Comparison of ENCODE assay signal across 8 cellular contexts in the genomic region with DNA sequence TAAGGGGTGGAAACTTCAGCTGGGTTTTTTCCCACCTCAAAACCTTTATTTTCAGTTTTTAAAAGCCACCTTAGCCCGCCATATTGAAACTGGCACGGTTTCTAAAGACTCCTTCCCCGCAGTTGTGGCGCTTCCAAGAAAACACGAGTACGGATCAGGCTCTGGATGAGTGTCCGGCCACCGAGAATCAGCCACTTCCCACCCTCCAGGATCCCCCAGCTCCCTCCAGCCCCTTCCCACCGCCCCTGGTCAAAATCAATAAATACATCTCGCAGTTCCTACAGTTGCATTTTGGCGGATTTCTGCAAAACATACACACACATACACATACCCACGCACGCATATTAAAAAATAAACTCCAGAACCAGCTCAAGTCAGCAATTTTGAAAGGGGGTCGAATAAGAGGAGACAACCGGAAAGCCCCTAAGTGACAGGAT. TPM values are rescaled to one million over a fixed set of nuclear protein-coding genes. Genes with fewer than 3 reads are reported as not detected.
A peak's percentile ranks its signal among the peaks of the same experiment; 100 is the strongest.
DNase-seq lines count a peak whose midpoint lies in the region; FAIRE-seq and TF ChIP-seq lines count a peak whose summit lies in the region.

No MANE protein-coding gene starts in this region.

- H3K4me3 Mint-ChIP-seq in IgD-negative memory B cell (peak overlapping the region; percentile 92 to 97 (median 96)), astrocyte (ENCODE audit: unreplicated experiment) (peak overlapping the region; percentile 88)

- 3% methylated on average over 15 of the region's 15 CpGs for WGBS in liver

- FAIRE-seq in astrocyte (lab: Jason Lieb, UNC), result no peak

- H3K27ac ChIP-seq in astrocyte (ENCODE audit: low read depth, low read length), result no peak overlapping the region
- H3K27ac ChIP-seq in liver (ENCODE audit: low read depth in 1 of 2, low read length in 2 of 2), result peak overlapping the region; percentile 21 to 69
- H3K27ac ChIP-seq in subcutaneous abdominal adipose tissue (ENCODE audit: low read depth, low read length), result no peak overlapping the region

- DNase-seq in astrocyte (ENCODE audit: low read depth), result no peak
- DNase-seq in GF-D8 (lab: John Stamatoyannopoulos, UW), result no peak
- DNase-seq in NCI-H1048 (lab: John Stamatoyannopoulos, UW), result no peak
- no peak for DNase-seq in GM13976 (ENCODE audit: low spot score)

- H2AFZ ChIP-seq in astrocyte (ENCODE audit: low read depth, low read length), result peak overlapping the region; percentile 90

- H3K9me3 ChIP-seq in astrocyte (ENCODE audit: insufficient read depth, low read depth, low read length) (no peaks in the 10 kb centered on the region), liver (ENCODE audit: control insufficient read depth in 4 of 4, low read length in 3 of 4) (no peaks in the 10 kb centered on the region), subcutaneous abdominal adipose tissue (ENCODE audit: control insufficient read depth in 5 of 5, low read length in 5 of 5) (no peaks in the 10 kb centered on the region)

- H3K36me3 Mint-ChIP-seq in IgD-negative memory B cell (peaks cover 2% of the 10 kb centered on the region), astrocyte (ENCODE audit: low read depth, unreplicated experiment) (no peaks in the 10 kb centered on the region)

- H3K4me1 ChIP-seq in astrocyte (ENCODE audit: insufficient read depth, low read length), result peaks cover 29% of the 10 kb centered on the region
- H3K4me1 ChIP-seq in liver (ENCODE audit: control insufficient read depth in 4 of 4, insufficient read depth in 4 of 4, low read length in 3 of 4), result peaks cover 11 to 54% (median 34%) of the 10 kb centered on the region in 4 donors
- peaks cover 0 to 61% (median 55%) of the 10 kb centered on the region in 5 donors for H3K4me1 ChIP-seq in subcutaneous abdominal adipose tissue (ENCODE audit: control insufficient read depth in 5 of 5, insufficient read depth in 5 of 5, low read length in 5 of 5)

- H3K9ac ChIP-seq in astrocyte (ENCODE audit: low read length) (peak overlapping the region; percentile 75), liver (ENCODE audit: low read depth in 1 of 2, low read length in 2 of 2) (no peak overlapping the region), subcutaneous abdominal adipose tissue (ENCODE audit: low read length in 5 of 5) (peak overlapping the region; percentile 38 to 59 (median 55))

- peaks cover 1 to 28% (median 14%) of the 10 kb centered on the region in 3 donors for H3K4me1 Mint-ChIP-seq in IgD-negative memory B cell
- H3K4me1 Mint-ChIP-seq in astrocyte (ENCODE audit: low read depth, unreplicated experiment), result peaks cover 7% of the 10 kb centered on the region

- TF ChIP-seq RAD21 in liver (IDR thresholded peaks at IDR 0.05), result no peak

- H3K27me3 ChIP-seq in astrocyte (ENCODE audit: insufficient read depth, low read length), result peaks cover 28% of the 10 kb centered on the region
- peaks cover 0 to 8% (median under 1%) of the 10 kb centered on the region in 4 donors for H3K27me3 ChIP-seq in liver (ENCODE audit: control insufficient read depth in 4 of 4, insufficient read depth in 4 of 4, low read length in 3 of 4)
- peaks cover 3 to 19% (median 11%) of the 10 kb centered on the region in 5 donors for H3K27me3 ChIP-seq in subcutaneous abdominal adipose tissue (ENCODE audit: control insufficient read depth in 5 of 5, insufficient read depth in 4 of 5, low read length in 5 of 5)

- TF ChIP-seq CTCF in GM12875 (IDR thresholded peaks at IDR 0.05; ENCODE audit: borderline replicate concordance, insufficient read depth, low read depth, low read length) (no peak), astrocyte (IDR thresholded peaks at IDR 0.05; ENCODE audit: insufficient read depth, low read depth, low read length) (no peak), liver (IDR thresholded peaks at IDR 0.05; ENCODE audit: low read depth, low read length, missing input control) (no peak), GM13976 (IDR thresholded peaks at IDR 0.05; ENCODE audit: borderline replicate concordance, control extremely low read depth, extremely low read depth, insufficient read depth, missing control alignments) (no peak)

- in situ Hi-C loops in GM13976 (cut with MboI; ENCODE audit: low sequenced_read_pairs, unreplicated experiment), result loop anchor here (10.0 to 25.0 kb wide), 4 partner anchors 145 to 747 kb away; no protein-coding TSS in a partner anchor

- H3K27me3 Mint-ChIP-seq in IgD-negative memory B cell, result peaks cover 12% of the 10 kb centered on the region
- H3K27me3 Mint-ChIP-seq in astrocyte (ENCODE audit: low read depth, unreplicated experiment), result peaks cover 25% of the 10 kb centered on the region

- peak overlapping the region; percentile 81 for H3K4me3 ChIP-seq in GM12875 (ENCODE audit: low read depth, low read length)
- H3K4me3 ChIP-seq in astrocyte (ENCODE audit: insufficient read depth, low read depth, low read length), result peak overlapping the region; percentile 76
- peak overlapping the region; percentile 60 to 76 (median 69) for H3K4me3 ChIP-seq in liver (ENCODE audit: low read depth in 1 of 3, low read length in 3 of 3)
- peak overlapping the region; percentile 74 to 81 (median 76) for H3K4me3 ChIP-seq in subcutaneous abdominal adipose tissue (ENCODE audit: low read depth in 1 of 5, low read length in 5 of 5)

- H3K4me2 ChIP-seq in astrocyte (ENCODE audit: low read length), result peak overlapping the region; percentile 97

- peaks cover 6% of the 10 kb centered on the region for H4K20me1 ChIP-seq in astrocyte (ENCODE audit: insufficient read depth, low read length)

- H3K79me2 ChIP-seq in astrocyte (ENCODE audit: insufficient read depth, low read length), result peaks cover 4% of the 10 kb centered on the region

- H3K27ac Mint-ChIP-seq in IgD-negative memory B cell (peak overlapping the region; percentile 46 to 91 (median 73)), astrocyte (ENCODE audit: unreplicated experiment) (peak overlapping the region; percentile 6)

- H3K36me3 ChIP-seq in astrocyte (ENCODE audit: insufficient read depth, low read length) (no peaks in the 10 kb centered on the region), liver (ENCODE audit: control insufficient read depth in 4 of 4, insufficient read depth in 3 of 4, low read depth in 1 of 4, low read length in 3 of 4) (no peaks in the 10 kb centered on the region), subcutaneous abdominal adipose tissue (ENCODE audit: control insufficient read depth in 5 of 5, insufficient read depth in 5 of 5, low read length in 5 of 5) (no peaks in the 10 kb centered on the region)

- H3K9me3 Mint-ChIP-seq in IgD-negative memory B cell, result no peaks in the 10 kb centered on the region
- no peaks in the 10 kb centered on the region for H3K9me3 Mint-ChIP-seq in astrocyte (ENCODE audit: unreplicated experiment)

TF ChIP-seq in liver, 16 proteins besides CTCF, POLR2A, EP300 and RAD21:
- TF ChIP-seq TAF1 (conservative IDR thresholded peaks at IDR 0.05), result no peak
- no peak for TF ChIP-seq SP1 (IDR thresholded peaks at IDR 0.05)
- TF ChIP-seq EGR1 (IDR thresholded peaks at IDR 0.05; ENCODE audit: low read depth in 2 of 2), result no peak
- TF ChIP-seq, protein P1, sequence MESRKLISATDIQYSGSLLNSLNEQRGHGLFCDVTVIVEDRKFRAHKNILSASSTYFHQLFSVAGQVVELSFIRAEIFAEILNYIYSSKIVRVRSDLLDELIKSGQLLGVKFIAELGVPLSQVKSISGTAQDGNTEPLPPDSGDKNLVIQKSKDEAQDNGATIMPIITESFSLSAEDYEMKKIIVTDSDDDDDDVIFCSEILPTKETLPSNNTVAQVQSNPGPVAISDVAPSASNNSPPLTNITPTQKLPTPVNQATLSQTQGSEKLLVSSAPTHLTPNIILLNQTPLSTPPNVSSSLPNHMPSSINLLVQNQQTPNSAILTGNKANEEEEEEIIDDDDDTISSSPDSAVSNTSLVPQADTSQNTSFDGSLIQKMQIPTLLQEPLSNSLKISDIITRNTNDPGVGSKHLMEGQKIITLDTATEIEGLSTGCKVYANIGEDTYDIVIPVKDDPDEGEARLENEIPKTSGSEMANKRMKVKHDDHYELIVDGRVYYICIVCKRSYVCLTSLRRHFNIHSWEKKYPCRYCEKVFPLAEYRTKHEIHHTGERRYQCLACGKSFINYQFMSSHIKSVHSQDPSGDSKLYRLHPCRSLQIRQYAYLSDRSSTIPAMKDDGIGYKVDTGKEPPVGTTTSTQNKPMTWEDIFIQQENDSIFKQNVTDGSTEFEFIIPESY (IDR thresholded peaks at IDR 0.05), result no peak
- no peak for TF ChIP-seq FOXA1 (IDR thresholded peaks at IDR 0.05)
- TF ChIP-seq, protein P2, sequence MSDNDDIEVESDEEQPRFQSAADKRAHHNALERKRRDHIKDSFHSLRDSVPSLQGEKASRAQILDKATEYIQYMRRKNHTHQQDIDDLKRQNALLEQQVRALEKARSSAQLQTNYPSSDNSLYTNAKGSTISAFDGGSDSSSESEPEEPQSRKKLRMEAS (IDR thresholded peaks at IDR 0.05), result no peak
- TF ChIP-seq JUND (IDR thresholded peaks at IDR 0.05), result no peak
- no peak for TF ChIP-seq GABPA (IDR thresholded peaks at IDR 0.05 in 1 of 2, conservative IDR thresholded peaks at IDR 0.05 in 1 of 2)
- TF ChIP-seq, protein P3, sequence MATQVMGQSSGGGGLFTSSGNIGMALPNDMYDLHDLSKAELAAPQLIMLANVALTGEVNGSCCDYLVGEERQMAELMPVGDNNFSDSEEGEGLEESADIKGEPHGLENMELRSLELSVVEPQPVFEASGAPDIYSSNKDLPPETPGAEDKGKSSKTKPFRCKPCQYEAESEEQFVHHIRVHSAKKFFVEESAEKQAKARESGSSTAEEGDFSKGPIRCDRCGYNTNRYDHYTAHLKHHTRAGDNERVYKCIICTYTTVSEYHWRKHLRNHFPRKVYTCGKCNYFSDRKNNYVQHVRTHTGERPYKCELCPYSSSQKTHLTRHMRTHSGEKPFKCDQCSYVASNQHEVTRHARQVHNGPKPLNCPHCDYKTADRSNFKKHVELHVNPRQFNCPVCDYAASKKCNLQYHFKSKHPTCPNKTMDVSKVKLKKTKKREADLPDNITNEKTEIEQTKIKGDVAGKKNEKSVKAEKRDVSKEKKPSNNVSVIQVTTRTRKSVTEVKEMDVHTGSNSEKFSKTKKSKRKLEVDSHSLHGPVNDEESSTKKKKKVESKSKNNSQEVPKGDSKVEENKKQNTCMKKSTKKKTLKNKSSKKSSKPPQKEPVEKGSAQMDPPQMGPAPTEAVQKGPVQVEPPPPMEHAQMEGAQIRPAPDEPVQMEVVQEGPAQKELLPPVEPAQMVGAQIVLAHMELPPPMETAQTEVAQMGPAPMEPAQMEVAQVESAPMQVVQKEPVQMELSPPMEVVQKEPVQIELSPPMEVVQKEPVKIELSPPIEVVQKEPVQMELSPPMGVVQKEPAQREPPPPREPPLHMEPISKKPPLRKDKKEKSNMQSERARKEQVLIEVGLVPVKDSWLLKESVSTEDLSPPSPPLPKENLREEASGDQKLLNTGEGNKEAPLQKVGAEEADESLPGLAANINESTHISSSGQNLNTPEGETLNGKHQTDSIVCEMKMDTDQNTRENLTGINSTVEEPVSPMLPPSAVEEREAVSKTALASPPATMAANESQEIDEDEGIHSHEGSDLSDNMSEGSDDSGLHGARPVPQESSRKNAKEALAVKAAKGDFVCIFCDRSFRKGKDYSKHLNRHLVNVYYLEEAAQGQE (IDR thresholded peaks at IDR 0.05), result no peak

RNA-seq across cellular contexts. Expression of a gene that starts 1.1 kb away (rescaled TPM):
- polyA plus RNA-seq in IgD-negative memory B cell (1.6 TPM), liver (under 1 TPM; 0.46 to 0.76 TPM)
- total RNA-seq in astrocyte (3.9 and 5.0 TPM in 2 replicates), liver (1 to 10 TPM; 2.3 to 2.8 TPM)

Comparison
In these comparisons a context has a peak if more than half of its experiments do, and no peak if none do; other contexts are left out.
1. H3K27ac ChIP-seq: peak in liver (2 of 2); none in astrocyte (single experiment) and subcutaneous abdominal adipose tissue (single experiment).
2. H3K9ac ChIP-seq: peak in astrocyte (single experiment) and subcutaneous abdominal adipose tissue (5 of 5); none in liver (0 of 2).
3. Peak in every context shown above with its lines, with median percentiles within 50 percentile points of each other: H3K4me3 ChIP-seq.